In genomic region chr1:192343304-192343703, GRCh38 we compare ENCODE assay signal across 25 cellular contexts. TPM values are rescaled to one million over a fixed set of nuclear protein-coding genes. Genes with fewer than 3 reads are reported as not detected.
"Had no signal": no experiment of that assay in that cellular context is flagged by ENCODE, and none has a peak within 500 bp of the region (broad histone marks: within the 10 kb centered on the region; RNA-seq: fewer than 3 reads in every experiment).

No MANE protein-coding gene starts in this region.

- H3K27ac Mint-ChIP-seq: memory B cell; naive thymus-derived CD8-positive, alpha-beta T cell; stimulated activated naive B cell treated with anti-CD40 and anti-IgM and Interleukin-4, amounts not matched to agents 10 μg/mL and 1 μg/mL and 100 μg/mL, for 72 hours; T-helper 1 cell treated with Interleukin-12 subunit alpha and Interleukin-12 subunit beta and Interleukin-4 antibody, amounts not matched to agents 30 μg/mL and 1 μg/mL, for 36 hours had no signal

- H3K9me3 Mint-ChIP-seq: stimulated activated naive B cell treated with anti-CD40 and anti-IgM and Interleukin-4, amounts not matched to agents 10 μg/mL and 1 μg/mL and 100 μg/mL, for 72 hours; T-helper 1 cell treated with Interleukin-12 subunit alpha and Interleukin-12 subunit beta and Interleukin-4 antibody, amounts not matched to agents 30 μg/mL and 1 μg/mL, for 36 hours had no signal

- H3K9me3 ChIP-seq: colonic mucosa, gastroesophageal sphincter, mucosa of descending colon, pancreas had no signal

- H3K27me3 Mint-ChIP-seq: central memory CD8-positive, alpha-beta T cell; memory B cell; naive thymus-derived CD8-positive, alpha-beta T cell; stimulated activated naive B cell treated with anti-CD40 and anti-IgM and Interleukin-4, amounts not matched to agents 10 μg/mL and 1 μg/mL and 100 μg/mL, for 72 hours had no signal

- H3K27ac ChIP-seq: brain microvascular endothelial cell, colonic mucosa, gastroesophageal sphincter, heart left ventricle, pancreas, spleen had no signal

- H3K4me1 ChIP-seq: colonic mucosa, gastroesophageal sphincter, heart left ventricle, pancreas, spleen had no signal

- H3K36me3 Mint-ChIP-seq: memory B cell; naive thymus-derived CD8-positive, alpha-beta T cell; stimulated activated naive B cell treated with anti-CD40 and anti-IgM and Interleukin-4, amounts not matched to agents 10 μg/mL and 1 μg/mL and 100 μg/mL, for 72 hours had no signal

- ATAC-seq: gastroesophageal sphincter; heart left ventricle; left ventricle myocardium superior; mucosa of descending colon; naive thymus-derived CD8-positive, alpha-beta T cell; pancreas; sciatic nerve; stimulated activated naive B cell treated with anti-CD40 and anti-IgM and Interleukin-4, amounts not matched to agents 10 μg/mL and 1 μg/mL and 100 μg/mL, for 72 hours had no signal

- DNase-seq: activated CD4-positive, CD25-positive, alpha-beta regulatory T cell treated with anti-CD3 and anti-CD28 coated beads, Interleukin-2, amount 50 U/mL, for 72 hours; activated CD8-positive, alpha-beta memory T cell treated with anti-CD3 and anti-CD28 coated beads for 24 hours; activated CD8-positive, alpha-beta memory T cell treated with anti-CD3 and anti-CD28 coated beads, Interleukin-2, amount 50 U/mL, for 48 hours; activated effector memory CD4-positive, alpha-beta T cell treated with anti-CD3 and anti-CD28 coated beads, Interleukin-2, amount 50 U/mL, for 16 hours; activated naive CD4-positive, alpha-beta T cell treated with anti-CD3 and anti-CD28 coated beads, Interleukin-2, amount 50 U/mL, for 16 hours; activated T-cell treated with anti-CD3 and anti-CD28 coated beads, Interleukin-2, amount 50 U/mL, for 48 hours; aorta; brain microvascular endothelial cell; colonic mucosa; heart left ventricle; left ventricle myocardium superior; mucosa of descending colon; naive thymus-derived CD8-positive, alpha-beta T cell; pancreas; spleen; stimulated activated naive B cell treated with anti-CD40 and anti-IgM and Interleukin-4, amounts not matched to agents 10 μg/mL and 1 μg/mL and 100 μg/mL, for 72 hours had no signal

- H3K36me3 ChIP-seq: brain microvascular endothelial cell, colonic mucosa, gastroesophageal sphincter, heart left ventricle, pancreas, spleen had no signal

- H3K4me3 Mint-ChIP-seq: central memory CD8-positive, alpha-beta T cell; memory B cell; naive thymus-derived CD8-positive, alpha-beta T cell; stimulated activated naive B cell treated with anti-CD40 and anti-IgM and Interleukin-4, amounts not matched to agents 10 μg/mL and 1 μg/mL and 100 μg/mL, for 72 hours; T-helper 1 cell treated with Interleukin-12 subunit alpha and Interleukin-12 subunit beta and Interleukin-4 antibody, amounts not matched to agents 30 μg/mL and 1 μg/mL, for 36 hours had no signal

- H3K4me1 Mint-ChIP-seq: central memory CD8-positive, alpha-beta T cell; memory B cell; naive thymus-derived CD8-positive, alpha-beta T cell; stimulated activated naive B cell treated with anti-CD40 and anti-IgM and Interleukin-4, amounts not matched to agents 10 μg/mL and 1 μg/mL and 100 μg/mL, for 72 hours had no signal

- H3K27me3 ChIP-seq: brain microvascular endothelial cell, colonic mucosa, gastroesophageal sphincter, heart left ventricle, pancreas, spleen had no signal

- H3K4me3 ChIP-seq: colonic mucosa, gastroesophageal sphincter, heart left ventricle, mucosa of descending colon, pancreas, spleen had no signal

RNA-seq across cellular contexts. Expression of gene RGS21, which starts 26.5 kb away (rescaled TPM):
- total RNA-seq: aorta; colonic mucosa; gastroesophageal sphincter; heart left ventricle; kidney epithelial cell; left ventricle myocardium superior; mucosa of descending colon; naive thymus-derived CD8-positive, alpha-beta T cell; pancreas; sciatic nerve; spleen; urinary bladder had no signal
- polyA plus RNA-seq: aorta; esophagus; heart left ventricle; naive thymus-derived CD8-positive, alpha-beta T cell; pancreas; spleen; thymus; urinary bladder had no signal
